Comparison of ENCODE assay signal across 4 cellular contexts in genomic region chr16:79449067-79449466, GRCh38.
"Had no signal": no experiment of that assay in that cellular context is flagged by ENCODE, and none has a peak within 500 bp of the region (broad histone marks: within the 10 kb centered on the region; RNA-seq: fewer than 3 reads in every experiment).

No MANE protein-coding gene starts in this region.

- DNase-seq: GM23248, GOT3, H7, IMR-90 had no signal
